8 cellular contexts compared by ENCODE assay signal in genomic region chr10:28302668-28303488, GRCh38. TPM values are rescaled to one million over a fixed set of nuclear protein-coding genes. Genes with fewer than 3 reads are reported as not detected.
DNase-seq lines count a peak whose midpoint lies in the region; ATAC-seq, FAIRE-seq and TF ChIP-seq lines count a peak whose summit lies in the region.

Gene MPP7 (minus strand): TSS chr10:28303064. CDS start chr10:28238604, 64,460 bp downstream.

- peak; percentile 87 for FAIRE-seq in RCC 7860 (lab: Jason Lieb, UNC)

- peaks cover 21% of the 10 kb centered on the region for H3K4me1 Mint-ChIP-seq in GM23338

- H3K36me3 ChIP-seq in GM23338 (ENCODE audit: insufficient read depth), result no peaks in the 10 kb centered on the region
- H3K36me3 ChIP-seq in esophagus squamous epithelium, result no peaks in the 10 kb centered on the region
- H3K36me3 ChIP-seq in muscle layer of colon (ENCODE audit: insufficient read depth, low read length), result no peaks in the 10 kb centered on the region

- H3K79me2 ChIP-seq in GM23338 (replicated peaks; ENCODE audit: insufficient read depth), result peaks cover 9% of the 10 kb centered on the region

- intact Hi-C loops in esophagus squamous epithelium (cut with DNase I), result loop anchor here (10.0 kb wide), 2 partner anchors 48 to 82 kb away; no protein-coding TSS in a partner anchor

- no peaks in the 10 kb centered on the region for H3K36me3 Mint-ChIP-seq in GM23338 (ENCODE audit: low read depth)

- peak within 1 kb of the TSS; percentile 23 for H3K9ac ChIP-seq in muscle layer of colon (ENCODE audit: low read length)

- DNase-seq in DMS79 treated with DMSO at 0.1 percent for 48 hours (lab: John Stamatoyannopoulos, UW) (peak; percentile 49), GM23338 (ENCODE audit: low spot score) (peak; percentile 99), Kasumi-1 (lab: John Stamatoyannopoulos, UW) (peak; percentile 97 to 99), RCC 7860 (ENCODE audit: low spot score) (peak; percentile 95), activated T-helper 1 cell treated with Interleukin-2 at 50 U/mL for 16 hours (ENCODE audit: low read depth) (peak; percentile 96), esophagus squamous epithelium (lab: John Stamatoyannopoulos, UW) (peak; percentile 85)
- DNase-seq in stimulated activated CD8-positive, alpha-beta memory T cell treated with anti-CD3 and anti-CD28 coated beads, Interleukin-4, amount 100 ng/mL, for 48 hours, result peak; percentile 95

- H3K9me2 ChIP-seq in GM23338 (ENCODE audit: insufficient read depth), result no peaks in the 10 kb centered on the region

- peak within 1 kb of the TSS; percentile 92 for H3K4me3 Mint-ChIP-seq in GM23338

- 0 out of 2 replicates have a peak, but pooled peaks cover 3% of the 10 kb centered on the region for H4K20me1 ChIP-seq in GM23338 (replicated peaks; ENCODE audit: insufficient read depth)

- no peaks in the 10 kb centered on the region for H3K27me3 Mint-ChIP-seq in GM23338 (ENCODE audit: insufficient read depth, low read depth, poor library complexity)

- H3K4me1 ChIP-seq in GM23338 (ENCODE audit: insufficient read depth) (peaks cover 17% of the 10 kb centered on the region), esophagus squamous epithelium (peaks cover 0 to 43% (median 4%) of the 10 kb centered on the region in 3 donors), muscle layer of colon (ENCODE audit: insufficient read depth, low read length) (peaks cover 18% of the 10 kb centered on the region)

- TF ChIP-seq CTCF in GM23338 (conservative IDR thresholded peaks at IDR 0.05; ENCODE audit: low read depth in 2 of 2), result peak in 1 of 2 experiments; percentile 37; a peak in 2 of 4 replicates
- peak in 4 of 6 experiments; percentile 29 to 47 (median 40) for TF ChIP-seq CTCF in esophagus squamous epithelium (IDR thresholded peaks at IDR 0.05)

- peak within 1 kb of the TSS; percentile 82 for H3K4me2 ChIP-seq in GM23338

- H3K4me3 ChIP-seq in GM23338 (peak within 1 kb of the TSS; percentile 66), esophagus squamous epithelium (peak within 1 kb of the TSS; percentile 63 to 98 (median 88)), muscle layer of colon (ENCODE audit: low read depth in 1 of 2, low read length in 2 of 2) (peak within 1 kb of the TSS; percentile 67 to 85)

- WGBS in esophagus squamous epithelium, 2 donors, result 0% methylated on average over 14 to 16 of the region's 76 CpGs

- H3K27ac ChIP-seq in GM23338 (ENCODE audit: low read depth), result peak within 1 kb of the TSS; percentile 5; the same call in 1 of the 2 replicates
- H3K27ac ChIP-seq in esophagus squamous epithelium, result peak within 1 kb of the TSS; percentile 88 to 99 (median 94)
- peak within 1 kb of the TSS; percentile 80 for H3K27ac ChIP-seq in muscle layer of colon (ENCODE audit: low read depth, low read length)

- H3K27me3 ChIP-seq in GM23338 (ENCODE audit: insufficient read depth), result no peaks in the 10 kb centered on the region
- H3K27me3 ChIP-seq in esophagus squamous epithelium, result peaks cover 0 to 19% (median 0%) of the 10 kb centered on the region in 4 donors
- no peaks in the 10 kb centered on the region for H3K27me3 ChIP-seq in muscle layer of colon (ENCODE audit: control insufficient read depth in 1 of 2, insufficient read depth in 2 of 2, low read length in 2 of 2)

- no peaks in the 10 kb centered on the region for H3K9me3 ChIP-seq in esophagus squamous epithelium
- H3K9me3 ChIP-seq in muscle layer of colon (ENCODE audit: low read length), result no peaks in the 10 kb centered on the region

- peak within 1 kb of the TSS; percentile 94 for H3K27ac Mint-ChIP-seq in GM23338

- peak; percentile 95 for ATAC-seq in GM23338

- peak in 2 of 4 donors; percentile 49 to 67 for TF ChIP-seq POLR2A in esophagus squamous epithelium (IDR thresholded peaks at IDR 0.05)

- H2AFZ ChIP-seq in GM23338, result peak within 1 kb of the TSS; percentile 72

- no peaks in the 10 kb centered on the region for H3K9me3 Mint-ChIP-seq in GM23338

- H3F3A ChIP-seq in GM23338 (replicated peaks; ENCODE audit: low read depth), result no peaks in the 10 kb centered on the region

TF ChIP-seq in GM23338, 12 proteins besides CTCF, POLR2A, EP300 and RAD21:
- TF ChIP-seq CREB1 (CRISPR knock-in tag; IDR thresholded peaks at IDR 0.05; ENCODE audit: low read depth), result no peak
- TF ChIP-seq ZNF114 (CRISPR knock-in tag; IDR thresholded peaks at IDR 0.05), result 0 out of 2 replicates have a peak, but pooled peaks have one; percentile 10
- TF ChIP-seq ZNF462 (CRISPR knock-in tag; IDR thresholded peaks at IDR 0.05), result no peak
- TF ChIP-seq ETS1 (IDR thresholded peaks at IDR 0.05), result no peak
- TF ChIP-seq EZH2 (IDR thresholded peaks at IDR 0.05; ENCODE audit: low read depth, unreplicated experiment), result no peak
- no peak for TF ChIP-seq EZH2phosphoT487 (IDR thresholded peaks at IDR 0.05; ENCODE audit: unreplicated experiment)
- peak; percentile 93 for TF ChIP-seq POLR2AphosphoS5 (IDR thresholded peaks at IDR 0.05; ENCODE audit: low read depth)
- no peak for TF ChIP-seq NANOG (IDR thresholded peaks at IDR 0.05; ENCODE audit: borderline replicate concordance)
- no peak for TF ChIP-seq ZNF331 (CRISPR knock-in tag; IDR thresholded peaks at IDR 0.05; ENCODE audit: low read depth)
TF ChIP-seq in GM23338: peak in this region for 2.

RNA-seq across cellular contexts. Expression of gene MPP7, which starts in this region (rescaled TPM):
- total RNA-seq in GM23338 (2014; rRNA removed; shearing (Covaris generic)), result 8.0 and 9.4 TPM in 2 replicates
- 3.9 and 5.0 TPM in 2 replicates for polyA plus RNA-seq in GM23338 (2016; fragmentation: Nextera tagmentation; extraction: Ambion mirVana)
- total RNA-seq in esophagus squamous epithelium, result 10 to 100 TPM; 34.3 to 43.3 (median 37.0) TPM

Comparison
In these comparisons a context has a peak if more than half of its experiments do, and no peak if none do; other contexts are left out.
1. Peak in every context shown above with its lines: DNase-seq, ATAC-seq, H3K4me3 ChIP-seq and H3K27ac ChIP-seq.
2. DNase-seq: peak in every context shown above with its lines; median percentile 99 in GM23338; 98 in Kasumi-1; 96 in activated T-helper 1 cell treated with Interleukin-2 at 50 U/mL for 16 hours; 95 in RCC 7860; 95 in stimulated activated CD8-positive, alpha-beta memory T cell treated with anti-CD3 and anti-CD28 coated beads, Interleukin-4, amount 100 ng/mL, for 48 hours; 85 in esophagus squamous epithelium; 49 in DMS79 treated with DMSO at 0.1 percent for 48 hours.
3. H3K27ac ChIP-seq: peak in every context shown above with its lines; median percentile 94 in esophagus squamous epithelium; 80 in muscle layer of colon; 5 in GM23338.